ENCODE assay signal across 8 cellular contexts in the genomic region with DNA sequence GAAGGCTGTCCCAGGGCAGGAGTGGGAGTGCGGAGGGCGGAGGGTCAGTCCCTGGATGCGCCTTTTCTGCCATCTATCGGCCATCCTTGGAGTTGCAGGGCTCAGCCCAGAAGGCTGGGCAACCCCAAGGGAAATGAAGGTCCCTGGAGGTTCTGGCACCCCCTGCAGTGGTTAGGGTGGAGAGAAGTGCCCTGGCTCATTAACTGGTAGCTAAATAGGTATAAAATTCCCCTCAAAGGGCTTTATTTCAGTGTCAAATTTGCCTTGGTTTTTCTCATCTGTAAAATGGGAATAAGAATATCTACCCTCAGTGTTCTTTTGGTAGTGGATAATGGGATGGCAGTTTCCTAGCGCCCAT. TPM values are rescaled to one million over a fixed set of nuclear protein-coding genes. Genes with fewer than 3 reads are reported as not detected.
DNase-seq lines count a peak whose midpoint lies in the region; ATAC-seq, FAIRE-seq and TF ChIP-seq lines count a peak whose summit lies in the region.

No MANE protein-coding gene starts in this region.

- TF ChIP-seq CTCF in BE2C (IDR thresholded peaks at IDR 0.05; ENCODE audit: low read depth, low read length): peak; percentile 87

- no peaks in the 10 kb centered on the region for H3K27me3 ChIP-seq in BE2C

- peak; percentile 75 for ATAC-seq in GM19043 (IDR thresholded peaks at IDR 0.05; ENCODE audit: low read depth, unreplicated experiment)

- no peaks in the 10 kb centered on the region for H3K9me3 ChIP-seq in BE2C

- in situ Hi-C loops in KBM-7 (cut with MboI; ENCODE audit: low pct_unique_long_range_greater_than_20kb, low sequenced_read_pairs): no loop called here
- in situ Hi-C loops in SK-MEL-5 (cut with HindIII; ENCODE audit: low pct_unique_long_range_greater_than_20kb, low sequenced_read_pairs): no loop called here

- no peaks in the 10 kb centered on the region for H3K4me1 ChIP-seq in BE2C

- FAIRE-seq in urothelium cell line (lab: Jason Lieb, UNC): peak; percentile 52

- peak; percentile 75 for DNase-seq in BE2C
- DNase-seq in KBM-7: peak; percentile 85
- DNase-seq in SK-MEL-5 (ENCODE audit: low read depth, low spot score): peak; percentile 82
- DNase-seq in activated naive CD4-positive, alpha-beta T cell (lab: John Stamatoyannopoulos, UW): peak; percentile 52 to 76 (median 62)
- DNase-seq in glomerular visceral epithelial cell (ENCODE audit: extremely low spot score): peak; percentile 74
- peak; percentile 52 for DNase-seq in pons (ENCODE audit: low spot score)
- peak; percentile 88 for DNase-seq in urothelium cell line (ENCODE audit: low spot score)

- H3K4me3 ChIP-seq in BE2C (ENCODE audit: low read depth, low read length): no peak overlapping the region

- H3K36me3 ChIP-seq in BE2C: no peaks in the 10 kb centered on the region

RNA-seq across cellular contexts. Expression of a gene that starts 22.4 kb away (rescaled TPM):
- 16.4 TPM for polyA plus RNA-seq in BE2C (2012; ENCODE audit: insufficient read depth, insufficient read length, low read depth)
- total RNA-seq in SK-MEL-5 (2014; rRNA removed; shearing (Covaris generic)): 37.4 and 38.5 TPM in 2 replicates
- polyA plus RNA-seq in SK-MEL-5 (2015; cell fraction: cytosol; rRNA removed): 17.7 and 19.4 TPM in 2 replicates
- polyA plus RNA-seq in SK-MEL-5 (2015; cell fraction: nucleus; rRNA removed): 36.7 and 43.5 TPM in 2 replicates

RNA-seq across cellular contexts. Expression of a gene that starts 30.4 kb away (rescaled TPM):
- polyA plus RNA-seq in BE2C (2012; ENCODE audit: insufficient read depth, insufficient read length, low read depth): 97.1 TPM
- 164 and 171 TPM in 2 replicates for total RNA-seq in SK-MEL-5 (2014; rRNA removed; shearing (Covaris generic))
- polyA plus RNA-seq in SK-MEL-5 (2015; cell fraction: cytosol; rRNA removed): 153 and 185 TPM in 2 replicates
- polyA plus RNA-seq in SK-MEL-5 (2015; cell fraction: nucleus; rRNA removed): 366 and 412 TPM in 2 replicates

RNA-seq across cellular contexts. Expression of a gene that starts 53.9 kb away (rescaled TPM):
- 1.8 TPM for polyA plus RNA-seq in BE2C (2012; ENCODE audit: insufficient read depth, insufficient read length, low read depth)
- 1.9 TPM in 2 replicates for total RNA-seq in SK-MEL-5 (2014; rRNA removed; shearing (Covaris generic))
- 1.4 TPM in 2 replicates for polyA plus RNA-seq in SK-MEL-5 (2015; cell fraction: cytosol; rRNA removed)
- polyA plus RNA-seq in SK-MEL-5 (2015; cell fraction: nucleus; rRNA removed): 3.6 and 4.8 TPM in 2 replicates
